19 cellular contexts compared by ENCODE assay signal in genomic region chr1:224697888-224698450, GRCh38.
A peak's percentile ranks its signal among the peaks of the same experiment; 100 is the strongest.
DNase-seq lines count a peak whose midpoint lies in the region; ATAC-seq, FAIRE-seq and TF ChIP-seq lines count a peak whose summit lies in the region.
"Had no signal": no experiment of that assay in that cellular context is flagged by ENCODE, and none has a peak within 500 bp of the region (broad histone marks: within the 10 kb centered on the region; RNA-seq: fewer than 3 reads in every experiment).

No MANE protein-coding gene starts in this region.

- H3K9me3 Mint-ChIP-seq in HFFc6, result no peaks in the 10 kb centered on the region
- H3K9me3 Mint-ChIP-seq in activated T-cell treated with anti-CD3 and anti-CD28 coated beads, Interleukin-2, amount 50 U/mL, for 72 hours, result no peaks in the 10 kb centered on the region
- H3K9me3 Mint-ChIP-seq: CD4-positive, alpha-beta memory T cell; H9 had no signal

- H3K4me1 Mint-ChIP-seq in HFFc6 (ENCODE audit: low read depth), result peaks cover 28% of the 10 kb centered on the region
- H3K4me1 Mint-ChIP-seq in activated T-cell treated with anti-CD3 and anti-CD28 coated beads, Interleukin-2, amount 50 U/mL, for 72 hours (ENCODE audit: low read depth), result no peaks in the 10 kb centered on the region
- H3K4me1 Mint-ChIP-seq: CD4-positive, alpha-beta memory T cell had no signal

- ATAC-seq in GM19455 (IDR thresholded peaks at IDR 0.05; ENCODE audit: unreplicated experiment), result no peak
- no peak for ATAC-seq in activated T-cell treated with anti-CD3 and anti-CD28 coated beads, Interleukin-2, amount 50 U/mL, for 72 hours (replicated peaks in 1 of 2)

- no peak for DNase-seq in HFFc6
- DNase-seq in fibroblast of gingiva (ENCODE audit: low read depth), result peak; percentile 69
- DNase-seq in middle frontal gyrus (ENCODE audit: extremely low spot score, low spot score), result peak; percentile 8
- no peak for DNase-seq in DMS53 treated with DMSO at 0.1 percent for 48 hours (lab: John Stamatoyannopoulos, UW; ENCODE audit: unreplicated experiment)
- no peak for DNase-seq in D721Med (ENCODE audit: insufficient read length, low spot score)
- no peak for DNase-seq in activated T-cell treated with anti-CD3 and anti-CD28 coated beads, Interleukin-2, amount 50 U/mL, for 72 hours
- DNase-seq: 8988T; Calu3; CD4-positive, alpha-beta memory T cell; H9; MM.1S; NCI-H1092; NCI-H1436 treated with DMSO at 0.1 percent for 48 hours; NCI-H2029; NCI-H446; NCI-H526 treated with DMSO at 0.1 percent for 48 hours had no signal

- H3K27ac ChIP-seq in ACC112 (ENCODE audit: low read depth, low read length), result peak overlapping the region; percentile 17; the same call in 1 of the 2 replicates
- H3K27ac ChIP-seq: BLaER1 had no signal

- peaks cover 35% of the 10 kb centered on the region for H3K36me3 Mint-ChIP-seq in HFFc6 (ENCODE audit: low read depth)
- H3K36me3 Mint-ChIP-seq in activated T-cell treated with anti-CD3 and anti-CD28 coated beads, Interleukin-2, amount 50 U/mL, for 72 hours (ENCODE audit: insufficient read depth in 2 of 2), result no peaks in the 10 kb centered on the region
- H3K36me3 Mint-ChIP-seq: CD4-positive, alpha-beta memory T cell had no signal

- no peak overlapping the region for H3K4me3 Mint-ChIP-seq in HFFc6
- no peak overlapping the region for H3K4me3 Mint-ChIP-seq in activated T-cell treated with anti-CD3 and anti-CD28 coated beads, Interleukin-2, amount 50 U/mL, for 72 hours
- H3K4me3 Mint-ChIP-seq: CD4-positive, alpha-beta memory T cell; H9 had no signal

- H3K27me3 Mint-ChIP-seq in HFFc6 (ENCODE audit: insufficient read depth), result peaks cover 1% of the 10 kb centered on the region; the same call in 1 of the 2 replicates
- no peaks in the 10 kb centered on the region for H3K27me3 Mint-ChIP-seq in activated T-cell treated with anti-CD3 and anti-CD28 coated beads, Interleukin-2, amount 50 U/mL, for 72 hours (ENCODE audit: low read depth)

- H3K79me2 ChIP-seq in ACC112 (ENCODE audit: control insufficient read depth, insufficient read depth, low read length, unreplicated experiment), result no peaks in the 10 kb centered on the region

- FAIRE-seq in D721Med (lab: Jason Lieb, UNC), result no peak

- no peaks in the 10 kb centered on the region for H3K27me3 ChIP-seq in ACC112 (ENCODE audit: insufficient read depth, low read length)
- H3K27me3 ChIP-seq: BLaER1 had no signal

- TF ChIP-seq CTCF in HFFc6 (IDR thresholded peaks at IDR 0.05) (no peak), D721Med (IDR thresholded peaks at IDR 0.05; ENCODE audit: insufficient read depth, missing control alignments) (no peak)

- no peaks in the 10 kb centered on the region for H3K36me3 ChIP-seq in ACC112 (ENCODE audit: insufficient read depth, low read length)
- H3K36me3 ChIP-seq: BLaER1 had no signal

- peak overlapping the region; percentile 39 for H3K27ac Mint-ChIP-seq in HFFc6
- H3K27ac Mint-ChIP-seq in activated T-cell treated with anti-CD3 and anti-CD28 coated beads, Interleukin-2, amount 50 U/mL, for 72 hours, result no peak overlapping the region
- H3K27ac Mint-ChIP-seq: CD4-positive, alpha-beta memory T cell; H9 had no signal

- no peak overlapping the region for H2AFZ ChIP-seq in ACC112 (ENCODE audit: low read length, unreplicated experiment)

- no peak overlapping the region for H3K4me3 ChIP-seq in ACC112 (ENCODE audit: low read depth, low read length)
- H3K4me3 ChIP-seq: BLaER1 had no signal

- H3K4me1 ChIP-seq in ACC112 (ENCODE audit: control insufficient read depth, insufficient read depth, low read length, unreplicated experiment), result peaks cover 10% of the 10 kb centered on the region
- H3K4me1 ChIP-seq: BLaER1 had no signal

Comparison
In these comparisons a context has a peak if more than half of its experiments do, and no peak if none do; other contexts are left out.
1. DNase-seq: peak in fibroblast of gingiva (single experiment) and middle frontal gyrus (single experiment); none in HFFc6 (single experiment), DMS53 treated with DMSO at 0.1 percent for 48 hours (single experiment), D721Med (single experiment) and activated T-cell treated with anti-CD3 and anti-CD28 coated beads, Interleukin-2, amount 50 U/mL, for 72 hours (0 of 2).